Comparison of ENCODE assay signal across 8 cellular contexts in the genomic region with DNA sequence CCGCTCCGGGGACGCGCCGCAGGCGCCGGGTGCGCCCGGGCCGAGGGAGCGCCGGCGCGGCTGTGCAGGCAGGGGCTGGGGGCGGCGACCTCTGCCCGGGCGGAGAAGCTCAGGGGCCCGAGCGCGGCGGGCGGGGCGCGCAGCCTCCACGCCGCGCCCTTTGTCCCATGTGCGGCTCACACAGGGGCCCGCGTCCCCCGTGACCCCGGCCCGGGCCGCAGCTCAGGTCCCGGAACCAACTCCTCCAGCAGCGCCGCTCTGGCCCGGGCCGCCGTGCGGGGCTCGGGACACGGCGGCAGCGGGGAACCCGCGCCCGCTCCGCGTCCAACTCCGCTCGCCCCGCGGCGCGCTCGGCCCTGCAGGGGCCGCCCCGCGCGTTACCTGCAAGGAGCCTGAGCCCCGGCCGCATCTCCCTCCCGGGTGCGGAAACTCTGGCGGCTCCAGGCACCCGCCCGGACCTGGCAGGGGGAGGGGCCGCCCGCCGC. TPM values are rescaled to one million over a fixed set of nuclear protein-coding genes. Genes with fewer than 3 reads are reported as not detected.
DNase-seq lines count a peak whose midpoint lies in the region; ATAC-seq and TF ChIP-seq lines count a peak whose summit lies in the region.

A gene with protein sequence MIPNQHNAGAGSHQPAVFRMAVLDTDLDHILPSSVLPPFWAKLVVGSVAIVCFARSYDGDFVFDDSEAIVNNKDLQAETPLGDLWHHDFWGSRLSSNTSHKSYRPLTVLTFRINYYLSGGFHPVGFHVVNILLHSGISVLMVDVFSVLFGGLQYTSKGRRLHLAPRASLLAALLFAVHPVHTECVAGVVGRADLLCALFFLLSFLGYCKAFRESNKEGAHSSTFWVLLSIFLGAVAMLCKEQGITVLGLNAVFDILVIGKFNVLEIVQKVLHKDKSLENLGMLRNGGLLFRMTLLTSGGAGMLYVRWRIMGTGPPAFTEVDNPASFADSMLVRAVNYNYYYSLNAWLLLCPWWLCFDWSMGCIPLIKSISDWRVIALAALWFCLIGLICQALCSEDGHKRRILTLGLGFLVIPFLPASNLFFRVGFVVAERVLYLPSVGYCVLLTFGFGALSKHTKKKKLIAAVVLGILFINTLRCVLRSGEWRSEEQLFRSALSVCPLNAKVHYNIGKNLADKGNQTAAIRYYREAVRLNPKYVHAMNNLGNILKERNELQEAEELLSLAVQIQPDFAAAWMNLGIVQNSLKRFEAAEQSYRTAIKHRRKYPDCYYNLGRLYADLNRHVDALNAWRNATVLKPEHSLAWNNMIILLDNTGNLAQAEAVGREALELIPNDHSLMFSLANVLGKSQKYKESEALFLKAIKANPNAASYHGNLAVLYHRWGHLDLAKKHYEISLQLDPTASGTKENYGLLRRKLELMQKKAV (minus strand): TSS at position 433 of the 485 bp plus-strand sequence. CDS start 4,433 bp downstream, outside the sequence.

- no peak for TF ChIP-seq EP300 in stomach (IDR thresholded peaks at IDR 0.05)

- H3K27me3 ChIP-seq in GM23338 (ENCODE audit: insufficient read depth) (peaks cover 13% of the 10 kb centered on the region), Loucy (ENCODE audit: insufficient read depth, low read length, poor library complexity, severe bottlenecking) (no peaks in the 10 kb centered on the region), left lung (peaks cover 0 to 15% of the 10 kb centered on the region in 2 donors), stomach (no peaks in the 10 kb centered on the region)

- H3K4me1 Mint-ChIP-seq in GM23338: peaks cover 25% of the 10 kb centered on the region

- no peak for TF ChIP-seq CTCF in GM23338 (conservative IDR thresholded peaks at IDR 0.05; ENCODE audit: low read depth in 2 of 2)
- TF ChIP-seq CTCF in Loucy (conservative IDR thresholded peaks at IDR 0.05; ENCODE audit: low read length): no peak
- TF ChIP-seq CTCF in astrocyte of the cerebellum (IDR thresholded peaks at IDR 0.05; ENCODE audit: low read depth, low read length, missing control alignments): no peak
- TF ChIP-seq CTCF in left lung (IDR thresholded peaks at IDR 0.05): no peak
- TF ChIP-seq CTCF in stomach (IDR thresholded peaks at IDR 0.05): no peak

- H3K9me2 ChIP-seq in GM23338 (ENCODE audit: insufficient read depth) (no peaks in the 10 kb centered on the region), Loucy (replicated peaks; ENCODE audit: low read depth, low read length) (no peaks in the 10 kb centered on the region)

- peaks cover 17% of the 10 kb centered on the region for H3K27me3 Mint-ChIP-seq in GM23338 (ENCODE audit: insufficient read depth, low read depth, poor library complexity)

- no peak for TF ChIP-seq POLR2A in stomach (IDR thresholded peaks at IDR 0.05)

- peaks cover 34% of the 10 kb centered on the region for H3K79me2 ChIP-seq in GM23338 (replicated peaks; ENCODE audit: insufficient read depth)
- H3K79me2 ChIP-seq in Loucy (ENCODE audit: insufficient read depth, low read length): peaks cover 46% of the 10 kb centered on the region

- H3K27ac ChIP-seq in GM23338 (ENCODE audit: low read depth) (no peak within 1 kb of the TSS), left lung (peak within 1 kb of the TSS; percentile 82 to 85), stomach (peak within 1 kb of the TSS; percentile 80 to 98 (median 94))

- H2AFZ ChIP-seq in GM23338 (peak within 1 kb of the TSS; percentile 94), Loucy (ENCODE audit: low read length) (peak within 1 kb of the TSS; percentile 78)

- peak; percentile 35 for DNase-seq in GM23338 (ENCODE audit: low spot score)
- no peak for DNase-seq in astrocyte of the cerebellum (ENCODE audit: low read depth)
- DNase-seq in left lung: no peak
- DNase-seq in stomach: no peak
- no peak for DNase-seq in OCI-M2 (lab: John Stamatoyannopoulos, UW; ENCODE audit: unreplicated experiment)
- no peak for DNase-seq in KBM-7

- ATAC-seq in GM18508 (IDR thresholded peaks at IDR 0.05; ENCODE audit: insufficient read depth, unreplicated experiment) (peak; percentile 19), GM23338 (peak; percentile 34), left lung (peak; percentile 4)

- H3K4me1 ChIP-seq in GM23338 (ENCODE audit: insufficient read depth) (peaks cover 12% of the 10 kb centered on the region), Loucy (ENCODE audit: insufficient read depth, low read length, poor library complexity, severe bottlenecking) (peaks cover 25% of the 10 kb centered on the region), left lung (peaks cover 6 to 16% of the 10 kb centered on the region in 2 donors), stomach (peaks cover 10 to 31% (median 25%) of the 10 kb centered on the region in 4 donors)

- peak within 1 kb of the TSS; percentile 88 for H3K4me3 ChIP-seq in GM23338
- H3K4me3 ChIP-seq in Loucy (ENCODE audit: low read length, poor library complexity, severe bottlenecking): peak within 1 kb of the TSS; percentile 79
- peak within 1 kb of the TSS; percentile 58 for H3K4me3 ChIP-seq in astrocyte of the cerebellum (ENCODE audit: low read depth, low read length)
- peak within 1 kb of the TSS; percentile 70 to 78 for H3K4me3 ChIP-seq in left lung
- H3K4me3 ChIP-seq in stomach: peak within 1 kb of the TSS; percentile 54 to 98 (median 90)

- H3F3A ChIP-seq in GM23338 (replicated peaks; ENCODE audit: low read depth): 0 out of 2 replicates have a peak, but pooled peaks cover 6% of the 10 kb centered on the region
- H3F3A ChIP-seq in Loucy (ENCODE audit: low read depth): no peaks in the 10 kb centered on the region

- H3K4me3 Mint-ChIP-seq in GM23338: peak within 1 kb of the TSS; percentile 93

- H3K9me3 Mint-ChIP-seq in GM23338: no peaks in the 10 kb centered on the region; the same call in 2 of the 3 replicates

- 0 to 1% (median 0%) methylated on average over 22 to 72 of the region's 72 CpGs; no CpG with 5 or more reads in 1 of the 5 donors for WGBS in stomach, 5 donors

- H3K9me3 ChIP-seq in Loucy (ENCODE audit: insufficient read depth, low read depth, low read length) (no peaks in the 10 kb centered on the region), left lung (no peaks in the 10 kb centered on the region), stomach (no peaks in the 10 kb centered on the region)

- peak within 1 kb of the TSS; percentile 97 for H3K4me2 ChIP-seq in GM23338
- H3K4me2 ChIP-seq in Loucy (ENCODE audit: low read depth, low read length, poor library complexity, severe bottlenecking): peak within 1 kb of the TSS; percentile 93

- no peaks in the 10 kb centered on the region for H3K36me3 ChIP-seq in GM23338 (ENCODE audit: insufficient read depth)
- no peaks in the 10 kb centered on the region; the same call in 1 of the 2 replicates for H3K36me3 ChIP-seq in Loucy (ENCODE audit: insufficient read depth, low read length)
- H3K36me3 ChIP-seq in left lung: peaks cover 0 to 8% of the 10 kb centered on the region in 2 donors
- H3K36me3 ChIP-seq in stomach: peaks cover 0 to 10% (median 7%) of the 10 kb centered on the region in 4 donors

- H4K20me1 ChIP-seq in GM23338 (replicated peaks; ENCODE audit: insufficient read depth) (no peaks in the 10 kb centered on the region; the same call in 1 of the 2 replicates), Loucy (ENCODE audit: insufficient read depth, low read length, poor library complexity, severe bottlenecking) (peaks cover 10% of the 10 kb centered on the region)

- intact Hi-C loops in left lung (cut with DNase I) (no loop called here), stomach (cut with DNase I; ENCODE audit: low total_unique reads) (no loop called here)

- in situ Hi-C loops in astrocyte of the cerebellum (cut with HindIII; ENCODE audit: low sequenced_read_pairs) (no loop called here), KBM-7 (cut with MboI; ENCODE audit: low pct_unique_long_range_greater_than_20kb, low sequenced_read_pairs) (no loop called here)

- H3K36me3 Mint-ChIP-seq in GM23338 (ENCODE audit: low read depth): peaks cover 14% of the 10 kb centered on the region; the same call in 2 of the 3 replicates

- peak within 1 kb of the TSS; percentile 75; the same call in 1 of the 2 replicates for H3K27ac Mint-ChIP-seq in GM23338

- peak within 1 kb of the TSS; percentile 72 for H3K9ac ChIP-seq in Loucy (ENCODE audit: low read depth, low read length, poor library complexity, severe bottlenecking)

RNA-seq across cellular contexts. Expression of the gene that starts here (rescaled TPM):
- 37.9 and 50.0 TPM in 2 replicates for total RNA-seq in GM23338 (2014; rRNA removed; shearing (Covaris generic))
- polyA plus RNA-seq in GM23338 (2016; fragmentation: Nextera tagmentation; extraction: Ambion mirVana) (16.0 and 21.9 TPM in 2 replicates), stomach (1 to 10 TPM; 5.4 to 8.2 (median 8.1) TPM)
- total RNA-seq in left lung (10 to 100 TPM; 13.7 to 17.0 TPM), stomach (10 to 100 TPM in 3 of 5 donors, 1 to 10 TPM in 2; 5.8 to 38.9 (median 21.4) TPM)
